20 cellular contexts compared by ENCODE assay signal in genomic region chr15:48548376-48548775, GRCh38.
DNase-seq lines count a peak whose midpoint lies in the region; ATAC-seq and TF ChIP-seq lines count a peak whose summit lies in the region.
"Had no signal": no experiment of that assay in that cellular context is flagged by ENCODE, and none has a peak within 500 bp of the region (broad histone marks: within the 10 kb centered on the region; RNA-seq: fewer than 3 reads in every experiment).

No MANE protein-coding gene starts in this region.

- H2AFZ ChIP-seq in SK-N-SH (ENCODE audit: low read depth) = no peak overlapping the region
- no peak overlapping the region for H2AFZ ChIP-seq in osteoblast (ENCODE audit: low read length)

- CTCF ChIA-PET in SK-N-SH (lab: Yijun Ruan, JAX) = no interaction called here

- 93% methylated on average over 2 of the region's 2 CpGs for WGBS in SK-N-SH (ENCODE audit: low lambda C conversion rate)
- WGBS in esophagus muscularis mucosa = 64% methylated on average over 2 of the region's 2 CpGs

- H3K4me3 ChIP-seq in SK-N-SH (ENCODE audit: low read depth in 2 of 2, low read length in 1 of 2) (0 out of 4 replicates have a peak overlapping the region, but pooled peaks of 1 of the 2 experiments have one; percentile 12), esophagus muscularis mucosa (no peak overlapping the region), osteoblast (ENCODE audit: insufficient read depth, low read length) (no peak overlapping the region), vagina (no peak overlapping the region), gastrocnemius medialis (no peak overlapping the region)
- H3K4me3 ChIP-seq: GM12878 had no signal

- H3K4me1 ChIP-seq in SK-N-SH (ENCODE audit: control insufficient read depth in 1 of 2, insufficient read depth in 2 of 2, low read depth in 1 of 2, low read length in 1 of 2) (peaks cover 23 to 50% of the 10 kb centered on the region in 2 experiments), esophagus muscularis mucosa (peaks cover 20 to 75% (median 72%) of the 10 kb centered on the region in 4 donors), osteoblast (ENCODE audit: insufficient read depth, low read length) (peaks cover 67% of the 10 kb centered on the region), vagina (peaks cover 32% of the 10 kb centered on the region), gastrocnemius medialis (no peaks in the 10 kb centered on the region)

- TF ChIP-seq POLR2A in esophagus muscularis mucosa (IDR thresholded peaks at IDR 0.05; ENCODE audit: low read depth) = no peak
- TF ChIP-seq POLR2A in vagina (IDR thresholded peaks at IDR 0.05) = no peak
- no peak for TF ChIP-seq POLR2A in gastrocnemius medialis (IDR thresholded peaks at IDR 0.05)

- TF ChIP-seq EP300 in SK-N-SH (IDR thresholded peaks at IDR 0.05; ENCODE audit: borderline replicate concordance in 1 of 2, low read depth in 1 of 2, low read length in 1 of 2) = no peak
- no peak for TF ChIP-seq EP300 in esophagus muscularis mucosa (IDR thresholded peaks at IDR 0.05)

- H3K9ac ChIP-seq in SK-N-SH = peak overlapping the region; percentile 26; the same call in 1 of the 2 replicates

- intact Hi-C loops in esophagus muscularis mucosa (cut with DNase I) (no loop called here), vagina (cut with DNase I) (loop anchor here (10.0 kb wide), 1 partner anchor 96 kb away; the partner anchor contains the start of gene FBN1), gastrocnemius medialis (cut with DNase I; ENCODE audit: low total_unique reads) (no loop called here), sciatic nerve (cut with DNase I) (no loop called here)

- no peaks in the 10 kb centered on the region for H3K9me2 ChIP-seq in SK-N-SH

- TF ChIP-seq RAD21 in SK-N-SH (IDR thresholded peaks at IDR 0.05; ENCODE audit: low read length) = no peak

- TF ChIP-seq CTCF in SK-N-SH (IDR thresholded peaks at IDR 0.05) = no peak
- no peak for TF ChIP-seq CTCF in esophagus muscularis mucosa (IDR thresholded peaks at IDR 0.05)
- no peak for TF ChIP-seq CTCF in osteoblast (IDR thresholded peaks at IDR 0.05; ENCODE audit: extremely low read depth, low read depth, low read length)
- no peak for TF ChIP-seq CTCF in vagina (IDR thresholded peaks at IDR 0.05)
- TF ChIP-seq CTCF in gastrocnemius medialis (IDR thresholded peaks at IDR 0.05 in 4 of 5, conservative IDR thresholded peaks at IDR 0.05 in 1 of 5) = no peak

- H3K9me3 ChIP-seq in SK-N-SH = no peaks in the 10 kb centered on the region
- no peaks in the 10 kb centered on the region for H3K9me3 ChIP-seq in esophagus muscularis mucosa
- no peaks in the 10 kb centered on the region for H3K9me3 ChIP-seq in osteoblast (ENCODE audit: low read depth, low read length)
- no peaks in the 10 kb centered on the region for H3K9me3 ChIP-seq in vagina
- H3K9me3 ChIP-seq in gastrocnemius medialis = peaks cover 0 to 4% (median 0%) of the 10 kb centered on the region in 3 donors

- H3K27me3 ChIP-seq in SK-N-SH (ENCODE audit: insufficient read depth) = no peaks in the 10 kb centered on the region
- H3K27me3 ChIP-seq in esophagus muscularis mucosa = no peaks in the 10 kb centered on the region
- no peaks in the 10 kb centered on the region for H3K27me3 ChIP-seq in osteoblast (ENCODE audit: insufficient read depth, low read length)
- H3K27me3 ChIP-seq in vagina = no peaks in the 10 kb centered on the region
- no peaks in the 10 kb centered on the region for H3K27me3 ChIP-seq in gastrocnemius medialis

- H3K27ac ChIP-seq in SK-N-SH (ENCODE audit: low read depth in 2 of 2, low read length in 1 of 2) (peak overlapping the region; percentile 79 to 95), esophagus muscularis mucosa (replicated peaks in 1 of 4) (peak overlapping the region; percentile 52 to 75 (median 62)), osteoblast (ENCODE audit: low read depth, low read length) (peak overlapping the region; percentile 94), vagina (peak overlapping the region; percentile 20), gastrocnemius medialis (peak overlapping the region in 1 of 4 donors; percentile 15)
- H3K27ac ChIP-seq: 22Rv1 had no signal

- H3F3A ChIP-seq in SK-N-SH (replicated peaks; ENCODE audit: insufficient read depth) = peaks cover 54% of the 10 kb centered on the region

- H3K79me2 ChIP-seq in SK-N-SH (ENCODE audit: insufficient read depth) (peaks cover 98% of the 10 kb centered on the region), osteoblast (ENCODE audit: insufficient read depth, low read length) (peaks cover 98% of the 10 kb centered on the region)

- H3K36me3 ChIP-seq in SK-N-SH (replicated peaks in 1 of 2; ENCODE audit: control insufficient read depth in 1 of 2, insufficient read depth in 2 of 2, low read length in 1 of 2) (peaks cover 6 to 54% of the 10 kb centered on the region in 2 experiments), esophagus muscularis mucosa (no peaks in the 10 kb centered on the region), osteoblast (ENCODE audit: insufficient read depth, low read length) (peaks cover 34% of the 10 kb centered on the region), vagina (no peaks in the 10 kb centered on the region), gastrocnemius medialis (no peaks in the 10 kb centered on the region)

- H4K20me1 ChIP-seq in SK-N-SH (ENCODE audit: insufficient read depth) = peaks cover 7% of the 10 kb centered on the region; the same call in 1 of the 2 replicates
- peaks cover 18% of the 10 kb centered on the region for H4K20me1 ChIP-seq in osteoblast (ENCODE audit: insufficient read depth, low read length)

- DNase-seq in SK-N-SH (no peak), esophagus muscularis mucosa (ENCODE audit: extremely low spot score) (no peak), osteoblast (ENCODE audit: insufficient read length, low spot score, missing footprints) (no peak), vagina (ENCODE audit: extremely low spot score in 2 of 2) (no peak), gastrocnemius medialis (no peak), sciatic nerve (ENCODE audit: low spot score) (no peak), NCI-H748 (lab: John Stamatoyannopoulos, UW; ENCODE audit: unreplicated experiment) (no peak)
- DNase-seq: CD4-positive, alpha-beta memory T cell; GDM1; GOT3; KBM-7; NCI-H1436; NCI-H2029; NCI-H2171; NCI-H446; NCI-H748 treated with DMSO at 0.1 percent for 48 hours; RPMI8226 had no signal

- POLR2A ChIA-PET in SK-N-SH (lab: Yijun Ruan, JAX) = no interaction called here

- in situ Hi-C loops in gastrocnemius medialis (cut with MboI; ENCODE audit: low sequenced_read_pairs in 4 of 4) = no loop called here

- H3K4me2 ChIP-seq in SK-N-SH (peak overlapping the region; percentile 61), osteoblast (ENCODE audit: insufficient read depth, low read length) (peak overlapping the region; percentile 54)

- ATAC-seq in SK-N-SH treated with all-trans-retinoic acid at 6 μM for 48 hours (no peak; the same call in 2 of the 3 replicates), gastrocnemius medialis (no peak), sciatic nerve (no peak)
- ATAC-seq: GM12878 had no signal

TF ChIP-seq in SK-N-SH, 30 proteins besides CTCF, POLR2A, EP300 and RAD21 (continues in another document):
- TF ChIP-seq TAF1 (IDR thresholded peaks at IDR 0.05; ENCODE audit: borderline replicate concordance, low read depth, low read length) = no peak
- TF ChIP-seq RCOR1 (IDR thresholded peaks at IDR 0.05; ENCODE audit: low read length) = no peak
- TF ChIP-seq TEAD4 (IDR thresholded peaks at IDR 0.05; ENCODE audit: borderline replicate concordance, insufficient read depth) = no peak
- TF ChIP-seq SMC3 (IDR thresholded peaks at IDR 0.05; ENCODE audit: low read depth, low read length) = no peak
- TF ChIP-seq NRF1 (IDR thresholded peaks at IDR 0.05; ENCODE audit: low read depth, low read length) = no peak
- no peak for TF ChIP-seq IRF3 (IDR thresholded peaks at IDR 0.05; ENCODE audit: low read depth, low read length)
- TF ChIP-seq JUND (IDR thresholded peaks at IDR 0.05) = no peak
- TF ChIP-seq MEF2A (IDR thresholded peaks at IDR 0.05; ENCODE audit: borderline replicate concordance, low read depth) = no peak
- TF ChIP-seq MAX (IDR thresholded peaks at IDR 0.05; ENCODE audit: low read depth) = no peak

TF ChIP-seq in SK-N-SH treated with all-trans-retinoic acid at 6 μM for 48 hours, 23 proteins besides CTCF, POLR2A, EP300 and RAD21 (continues in another document):
- TF ChIP-seq ZNF8 (CRISPR knock-in tag; IDR thresholded peaks at IDR 0.05) (no peak), BACH2 (CRISPR knock-in tag; IDR thresholded peaks at IDR 0.05; ENCODE audit: borderline replicate concordance) (no peak), CSDC2 (CRISPR knock-in tag; IDR thresholded peaks at IDR 0.05) (no peak), OSR1 (CRISPR knock-in tag; IDR thresholded peaks at IDR 0.05) (no peak), ZFP3 (CRISPR knock-in tag; IDR thresholded peaks at IDR 0.05) (no peak), CSRNP3 (CRISPR knock-in tag; IDR thresholded peaks at IDR 0.05) (no peak), PATZ1 (CRISPR knock-in tag; IDR thresholded peaks at IDR 0.05; ENCODE audit: borderline replicate concordance) (no peak), ZNF565 (CRISPR knock-in tag; conservative IDR thresholded peaks at IDR 0.05; ENCODE audit: low read depth) (no peak)
